ENCODE assay signal across 16 cellular contexts in genomic region chr6:112912351-112913101, GRCh38.
DNase-seq lines count a peak whose midpoint lies in the region; ATAC-seq and TF ChIP-seq lines count a peak whose summit lies in the region.
"Had no signal": no experiment of that assay in that cellular context is flagged by ENCODE, and none has a peak within 500 bp of the region (broad histone marks: within the 10 kb centered on the region; RNA-seq: fewer than 3 reads in every experiment).

No MANE protein-coding gene starts in this region.

- H4K20me1 ChIP-seq in smooth muscle cell (ENCODE audit: low read depth) = no peaks in the 10 kb centered on the region

- TF ChIP-seq CTCF in right atrium auricular region (IDR thresholded peaks at IDR 0.05) (no peak), cardiac fibroblast (IDR thresholded peaks at IDR 0.05; ENCODE audit: low read depth, low read length) (no peak), smooth muscle cell (IDR thresholded peaks at IDR 0.05; ENCODE audit: borderline replicate concordance, insufficient read depth, poor library complexity, severe bottlenecking) (no peak), mucosa of descending colon (IDR thresholded peaks at IDR 0.05) (no peak)

- peak overlapping the region; percentile 53 for H3K4me2 ChIP-seq in smooth muscle cell

- H3K27ac ChIP-seq in right atrium auricular region (no peak overlapping the region), iPS-20b (ENCODE audit: low read length) (peak overlapping the region; percentile 69), smooth muscle cell (ENCODE audit: low read depth) (peak overlapping the region; percentile 17)
- H3K27ac ChIP-seq: left lung had no signal

- H3F3A ChIP-seq in smooth muscle cell (ENCODE audit: low read depth) = no peaks in the 10 kb centered on the region

- H3K9ac ChIP-seq in iPS-20b (ENCODE audit: low read depth, low read length) (0 out of 2 replicates have a peak overlapping the region, but pooled peaks have one; percentile 25), smooth muscle cell (ENCODE audit: low read depth) (no peak overlapping the region)

- intact Hi-C loops in Right ventricle myocardium inferior (cut with DNase I) (no loop called here), mucosa of descending colon (cut with DNase I, micrococcal nuclease) (no loop called here)

- no peaks in the 10 kb centered on the region for H3K36me3 ChIP-seq in right atrium auricular region
- no peaks in the 10 kb centered on the region for H3K36me3 ChIP-seq in iPS-20b (ENCODE audit: insufficient read depth, low read depth, low read length)
- no peaks in the 10 kb centered on the region for H3K36me3 ChIP-seq in smooth muscle cell (ENCODE audit: low read depth)
- H3K36me3 ChIP-seq in mucosa of descending colon (ENCODE audit: low read depth) = no peaks in the 10 kb centered on the region
- H3K36me3 ChIP-seq: left lung, spleen had no signal

- 61% methylated on average over 2 of the region's 2 CpGs for WGBS in smooth muscle cell (ENCODE audit: low lambda C conversion rate)

- H3K27me3 ChIP-seq in right atrium auricular region = no peaks in the 10 kb centered on the region
- no peaks in the 10 kb centered on the region for H3K27me3 ChIP-seq in iPS-20b (ENCODE audit: insufficient read depth, low read length)
- no peaks in the 10 kb centered on the region for H3K27me3 ChIP-seq in smooth muscle cell (ENCODE audit: low read depth)
- H3K27me3 ChIP-seq: left lung, spleen had no signal

- no peak overlapping the region for H2AFZ ChIP-seq in smooth muscle cell (ENCODE audit: low read depth)

- H3K4me3 ChIP-seq in right atrium auricular region = no peak overlapping the region
- no peak overlapping the region for H3K4me3 ChIP-seq in cardiac fibroblast (replicated peaks in 1 of 2; ENCODE audit: low read depth in 2 of 2, low read length in 2 of 2)
- H3K4me3 ChIP-seq in iPS-20b (ENCODE audit: low read length) = no peak overlapping the region
- no peak overlapping the region for H3K4me3 ChIP-seq in smooth muscle cell
- no peak overlapping the region for H3K4me3 ChIP-seq in mucosa of descending colon
- H3K4me3 ChIP-seq: left lung, spleen had no signal

- H3K9me3 ChIP-seq in right atrium auricular region (no peaks in the 10 kb centered on the region), iPS-20b (ENCODE audit: insufficient read depth, low read depth, low read length) (no peaks in the 10 kb centered on the region), smooth muscle cell (replicated peaks; ENCODE audit: low read depth) (no peaks in the 10 kb centered on the region), mucosa of descending colon (no peaks in the 10 kb centered on the region)
- H3K9me3 ChIP-seq: left lung, spleen had no signal

- DNase-seq in Right ventricle myocardium inferior (ENCODE audit: missing footprints) (no peak), right atrium auricular region (ENCODE audit: low spot score) (no peak), cardiac fibroblast (ENCODE audit: low read depth in 2 of 2) (peak; percentile 42 to 74), smooth muscle cell (lab: John Stamatoyannopoulos, UW; ENCODE audit: unreplicated experiment) (no peak), mucosa of descending colon (no peak), islet precursor cell (no peak), NCI-H1436 treated with DMSO at 0.1 percent for 48 hours (lab: John Stamatoyannopoulos, UW) (no peak)
- DNase-seq: activated CD4-positive, alpha-beta T cell treated with anti-CD3 and anti-CD28 coated beads for 1 hour; effector CD4-positive, alpha-beta T cell; left lung; NCI-H1417 treated with DMSO at 0.1 percent for 48 hours; NCI-H526; spleen; T-helper 1 cell had no signal

- H3K79me2 ChIP-seq in smooth muscle cell (ENCODE audit: low read depth) = no peaks in the 10 kb centered on the region

- peak; percentile 59 for ATAC-seq in Right ventricle myocardium inferior
- no peak for ATAC-seq in mucosa of descending colon
- ATAC-seq: left lung, Panc1 had no signal

- peaks cover 0 to 7% of the 10 kb centered on the region in 2 donors for H3K4me1 ChIP-seq in right atrium auricular region
- H3K4me1 ChIP-seq in iPS-20b (ENCODE audit: insufficient read depth, low read length) = peaks cover 24% of the 10 kb centered on the region; the same call in 1 of the 2 replicates
- peaks cover 15% of the 10 kb centered on the region for H3K4me1 ChIP-seq in smooth muscle cell (ENCODE audit: low read depth)
- H3K4me1 ChIP-seq in mucosa of descending colon (ENCODE audit: low read depth) = no peaks in the 10 kb centered on the region
- H3K4me1 ChIP-seq: left lung had no signal

Comparison
In these comparisons a context has a peak if more than half of its experiments do, and no peak if none do; other contexts are left out.
1. DNase-seq: peak in cardiac fibroblast (2 of 2); none in Right ventricle myocardium inferior (single experiment), right atrium auricular region (single experiment), smooth muscle cell (single experiment), mucosa of descending colon (0 of 3), islet precursor cell (single experiment) and NCI-H1436 treated with DMSO at 0.1 percent for 48 hours (single experiment).
2. H3K27ac ChIP-seq: peak in iPS-20b (single experiment) and smooth muscle cell (single experiment); none in right atrium auricular region (0 of 2).